9 cellular contexts compared by ENCODE assay signal in genomic region chr12:96425321-96425720, GRCh38. TPM values are rescaled to one million over a fixed set of nuclear protein-coding genes. Genes with fewer than 3 reads are reported as not detected.
DNase-seq lines count a peak whose midpoint lies in the region; ATAC-seq, FAIRE-seq and TF ChIP-seq lines count a peak whose summit lies in the region.
"Had no signal": no experiment of that assay in that cellular context is flagged by ENCODE, and none has a peak within 500 bp of the region (broad histone marks: within the 10 kb centered on the region; RNA-seq: fewer than 3 reads in every experiment).

No MANE protein-coding gene starts in this region.

- intact Hi-C loops in endothelial cell of umbilical vein (cut with micrococcal nuclease) = no loop called here
- intact Hi-C loops in heart right ventricle (cut with DNase I) = loop anchor here in 2 of 10 donors (10.0 kb wide), 1 partner anchor 69 kb away; no protein-coding TSS in a partner anchor

- 81 to 84% methylated on average over 3 of the region's 3 CpGs for WGBS in heart right ventricle, 2 donors

- H3K9me1 ChIP-seq in endothelial cell of umbilical vein (replicated peaks; ENCODE audit: control insufficient read depth, extremely low read depth, insufficient read depth, low read length) = no peaks in the 10 kb centered on the region

- no peaks in the 10 kb centered on the region for H3K36me3 ChIP-seq in CD4-positive, CD25-positive, alpha-beta regulatory T cell (ENCODE audit: control insufficient read depth, insufficient read depth, low read length)
- H3K36me3 ChIP-seq in endothelial cell of umbilical vein (ENCODE audit: control insufficient read depth in 2 of 2, extremely low read depth in 1 of 2, insufficient read depth in 2 of 2, low read length in 2 of 2) (no peaks in the 10 kb centered on the region), heart right ventricle (no peaks in the 10 kb centered on the region), SJCRH30 (no peaks in the 10 kb centered on the region)

- no peak overlapping the region for H3K27ac ChIP-seq in CD4-positive, CD25-positive, alpha-beta regulatory T cell (ENCODE audit: insufficient read depth, low read length, poor library complexity, severe bottlenecking)
- H3K27ac ChIP-seq in endothelial cell of umbilical vein (ENCODE audit: insufficient read depth, low read depth, low read length) (peak overlapping the region; percentile 99), heart right ventricle (peak overlapping the region in 1 of 10 donors; percentile 91), SJCRH30 (no peak overlapping the region)

- H2AFZ ChIP-seq in endothelial cell of umbilical vein (ENCODE audit: low read depth, low read length) = no peak overlapping the region

- dilution Hi-C loops in endothelial cell of umbilical vein (cut with MboI; ENCODE audit: extremely low pct_ligation_motif_present, low sequenced_read_pairs) = no loop called here

- H3K27ac Mint-ChIP-seq in CD4-positive, CD25-positive, alpha-beta regulatory T cell = peak overlapping the region in 2 of 3 donors; percentile 9 to 54

- TF ChIP-seq POLR2A in endothelial cell of umbilical vein (IDR thresholded peaks at IDR 0.05; ENCODE audit: low read depth, low read length) = peak; percentile 58

- POLR2A ChIA-PET in endothelial cell of umbilical vein (lab: Charles Lee) = interaction anchor here (2.9 kb wide), 1 partner anchor 20 kb away, joined by 55 read pairs; no protein-coding TSS in a partner anchor

- peaks cover 5% of the 10 kb centered on the region for H3K36me3 Mint-ChIP-seq in CD4-positive, CD25-positive, alpha-beta regulatory T cell

- H3K4me2 ChIP-seq in endothelial cell of umbilical vein (ENCODE audit: insufficient read depth, low read length) = peak overlapping the region; percentile 9

- FAIRE-seq in endothelial cell of umbilical vein (lab: Jason Lieb, UNC) = peak; percentile 55

- H3K4me1 ChIP-seq in CD4-positive, CD25-positive, alpha-beta regulatory T cell (ENCODE audit: control insufficient read depth, insufficient read depth, low read length, poor library complexity, severe bottlenecking) = peaks cover 7% of the 10 kb centered on the region
- H3K4me1 ChIP-seq in endothelial cell of umbilical vein (ENCODE audit: control insufficient read depth, extremely low read depth, insufficient read depth, low read length) (peaks cover 75% of the 10 kb centered on the region), heart right ventricle (peaks cover 0 to 51% (median 18%) of the 10 kb centered on the region in 9 donors), SJCRH30 (peaks cover 10% of the 10 kb centered on the region)

- peak in 1 of 3 donors; percentile 44 for DNase-seq in CD4-positive, CD25-positive, alpha-beta regulatory T cell
- peak; percentile 60 for DNase-seq in NCI-H526 treated with DMSO at 0.1 percent for 48 hours (lab: John Stamatoyannopoulos, UW)
- peak; percentile 60 for DNase-seq in endothelial cell of umbilical vein (ENCODE audit: low read depth, low spot score)
- no peak for DNase-seq in heart right ventricle
- DNase-seq in SJCRH30 = no peak
- DNase-seq in putamen (ENCODE audit: low spot score) = no peak
- DNase-seq: NCI-H1048 had no signal

- peak overlapping the region; percentile 49 for H3K9ac ChIP-seq in endothelial cell of umbilical vein (replicated peaks; ENCODE audit: extremely low read depth, insufficient read depth, low read length)

- H3K4me3 ChIP-seq in CD4-positive, CD25-positive, alpha-beta regulatory T cell (ENCODE audit: low read depth, low read length) = no peak overlapping the region
- H3K4me3 ChIP-seq in endothelial cell of umbilical vein (replicated peaks in 1 of 3; ENCODE audit: insufficient read depth in 1 of 3, low read depth in 1 of 3, low read length in 3 of 3) = no peak overlapping the region
- H3K4me3 ChIP-seq in heart right ventricle = no peak overlapping the region
- no peak overlapping the region for H3K4me3 ChIP-seq in SJCRH30

- no peaks in the 10 kb centered on the region for H3K27me3 Mint-ChIP-seq in CD4-positive, CD25-positive, alpha-beta regulatory T cell

- no peak for TF ChIP-seq CTCF in endothelial cell of umbilical vein (IDR thresholded peaks at IDR 0.05; ENCODE audit: extremely low read depth in 1 of 2, insufficient read depth in 1 of 2, low read depth in 1 of 2, low read length in 2 of 2)
- no peak for TF ChIP-seq CTCF in heart right ventricle (IDR thresholded peaks at IDR 0.05)

- H3K79me2 ChIP-seq in endothelial cell of umbilical vein (ENCODE audit: control insufficient read depth, insufficient read depth, low read length) = peaks cover 10% of the 10 kb centered on the region

- H3K9me3 Mint-ChIP-seq in CD4-positive, CD25-positive, alpha-beta regulatory T cell = peaks cover 0 to 4% (median 0%) of the 10 kb centered on the region in 7 donors

- no peaks in the 10 kb centered on the region for H3K27me3 ChIP-seq in CD4-positive, CD25-positive, alpha-beta regulatory T cell (ENCODE audit: control insufficient read depth, insufficient read depth, low read length)
- H3K27me3 ChIP-seq in endothelial cell of umbilical vein (ENCODE audit: control insufficient read depth in 2 of 2, insufficient read depth in 2 of 2, low read length in 2 of 2) = no peaks in the 10 kb centered on the region
- H3K27me3 ChIP-seq in heart right ventricle = no peaks in the 10 kb centered on the region
- H3K27me3 ChIP-seq in SJCRH30 = no peaks in the 10 kb centered on the region

- no peaks in the 10 kb centered on the region for H3K9me3 ChIP-seq in CD4-positive, CD25-positive, alpha-beta regulatory T cell (ENCODE audit: control insufficient read depth in 2 of 2, low read length in 2 of 2)
- H3K9me3 ChIP-seq in endothelial cell of umbilical vein (replicated peaks; ENCODE audit: control insufficient read depth, insufficient read depth, low read length) = no peaks in the 10 kb centered on the region
- no peaks in the 10 kb centered on the region for H3K9me3 ChIP-seq in heart right ventricle
- no peaks in the 10 kb centered on the region for H3K9me3 ChIP-seq in SJCRH30 (replicated peaks)

- BruUV-seq in endothelial cell of umbilical vein (replicated peaks; lab: Mats Ljungman, UMichigan) = no TSS peak

- H3K4me3 Mint-ChIP-seq in CD4-positive, CD25-positive, alpha-beta regulatory T cell = no peak overlapping the region

- CTCF ChIA-PET in endothelial cell of umbilical vein (lab: Charles Lee) = interaction anchor here (2.9 kb wide), 1 partner anchor 25 kb away, joined by 20 read pairs; the partner anchor contains the start of gene CDK17

- no peaks in the 10 kb centered on the region for H4K20me1 ChIP-seq in endothelial cell of umbilical vein (replicated peaks; ENCODE audit: control insufficient read depth, extremely low read depth, insufficient read depth, low read length)

- ATAC-seq in CD4-positive, CD25-positive, alpha-beta regulatory T cell (ENCODE audit: low read depth in 2 of 2) = peak; percentile 53 to 66
- ATAC-seq in GM21367 (IDR thresholded peaks at IDR 0.05; ENCODE audit: unreplicated experiment) (peak; percentile 73), heart right ventricle (no peak), GM21825 (IDR thresholded peaks at IDR 0.05; ENCODE audit: unreplicated experiment) (no peak)

- peaks cover under 1 to 32% (median 20%) of the 10 kb centered on the region in 4 donors for H3K4me1 Mint-ChIP-seq in CD4-positive, CD25-positive, alpha-beta regulatory T cell

TF ChIP-seq in endothelial cell of umbilical vein, 7 proteins besides CTCF, POLR2A, EP300 and RAD21:
- TF ChIP-seq GATA2 (IDR thresholded peaks at IDR 0.05; ENCODE audit: insufficient read depth, insufficient read length, low read depth, low read length) = no peak
- TF ChIP-seq JUN (IDR thresholded peaks at IDR 0.05; ENCODE audit: borderline replicate concordance, insufficient read depth, insufficient read length, low read depth) = peak; percentile 20
- no peak for TF ChIP-seq EZH2 (IDR thresholded peaks at IDR 0.05; ENCODE audit: borderline replicate concordance, low read depth, low read length, severe bottlenecking)
- TF ChIP-seq FOS (IDR thresholded peaks at IDR 0.05; ENCODE audit: borderline replicate concordance, insufficient read depth, low read length) = peak; percentile 61
- no peak for TF ChIP-seq POLR2AphosphoS5 (IDR thresholded peaks at IDR 0.05; ENCODE audit: insufficient read depth, low read depth, low read length)
- no peak for TF ChIP-seq MAX (IDR thresholded peaks at IDR 0.05; ENCODE audit: insufficient read depth, insufficient read length)
- TF ChIP-seq MYC (IDR thresholded peaks at IDR 0.05; ENCODE audit: low read depth, low read length) = no peak
TF ChIP-seq in endothelial cell of umbilical vein: peak in this region for 2.

RNA-seq across cellular contexts. Expression of gene CDK17, which starts 25.1 kb away (rescaled TPM):
- total RNA-seq in CD4-positive, CD25-positive, alpha-beta regulatory T cell = 120 TPM
- 10 to 100 TPM; 21.6 to 33.5 (median 24.6) TPM for polyA plus RNA-seq in CD4-positive, CD25-positive, alpha-beta regulatory T cell
- 176 and 193 TPM in 2 replicates for total RNA-seq in endothelial cell of umbilical vein
- 53.6 and 61.1 TPM in 2 replicates for polyA plus RNA-seq in endothelial cell of umbilical vein
- polyA plus RNA-seq in endothelial cell of umbilical vein (2011; cell fraction: cytosol; rRNA removed) = 62.9 and 67.5 TPM in 2 replicates
- 180 and 190 TPM in 2 replicates for polyA plus RNA-seq in endothelial cell of umbilical vein (2011; cell fraction: nucleus; rRNA removed)
- polyA plus RNA-seq in endothelial cell of umbilical vein (2012) = 76.5 and 115 TPM in 2 replicates
- 302 and 356 TPM in 2 replicates for polyA minus RNA-seq in endothelial cell of umbilical vein
- polyA minus RNA-seq in endothelial cell of umbilical vein (2011; cell fraction: cytosol; rRNA and poly(A)+ RNA removed) = 32.8 TPM
- polyA minus RNA-seq in endothelial cell of umbilical vein (2011; cell fraction: nucleus; rRNA and poly(A)+ RNA removed) = 1,081 and 1,155 TPM in 2 replicates
- total RNA-seq in heart right ventricle = 10 to 100 TPM; 14.5 to 32.4 (median 21.7) TPM
- polyA plus RNA-seq in heart right ventricle = 10 to 100 TPM in 1 of 2 donors, 1 to 10 TPM in 1; 8.5 to 11.0 TPM
- total RNA-seq in SJCRH30 (2014; rRNA removed; shearing (Covaris generic)) = 20.7 and 28.0 TPM in 2 replicates

Comparison
In these comparisons a context has a peak if more than half of its experiments do, and no peak if none do; other contexts are left out.
1. ATAC-seq: peak in CD4-positive, CD25-positive, alpha-beta regulatory T cell (2 of 2) and GM21367 (single experiment); none in heart right ventricle (0 of 8) and GM21825 (single experiment).
2. DNase-seq: peak in NCI-H526 treated with DMSO at 0.1 percent for 48 hours (single experiment) and endothelial cell of umbilical vein (single experiment); none in heart right ventricle (0 of 2), SJCRH30 (0 of 2) and putamen (single experiment).